Comparison of ENCODE assay signal across 10 cellular contexts in the genomic region with DNA sequence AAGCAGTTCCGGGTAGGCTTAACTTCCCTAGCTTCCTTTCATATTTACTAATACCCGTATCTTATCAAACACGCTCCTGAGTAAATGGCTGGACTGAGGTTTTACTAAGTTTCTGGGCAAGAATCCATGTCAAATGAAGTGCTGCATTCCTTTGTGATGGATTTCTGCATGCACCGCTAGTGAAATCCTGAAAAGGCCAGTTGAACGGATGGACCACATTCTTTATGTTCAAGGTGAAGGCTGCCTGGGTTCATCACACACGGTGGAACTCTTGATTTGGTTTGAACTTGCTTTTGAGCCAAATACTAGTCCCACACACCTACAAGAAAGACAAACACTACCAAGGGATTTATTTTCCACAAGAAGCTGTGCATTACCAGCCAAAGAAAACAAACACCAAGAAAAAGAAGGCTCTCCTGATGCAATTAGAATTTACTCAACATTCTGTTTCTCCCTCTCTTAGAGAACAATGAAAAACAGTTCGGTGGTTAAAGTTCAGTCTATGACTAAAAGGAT.
DNase-seq lines count a peak whose midpoint lies in the region; ATAC-seq and TF ChIP-seq lines count a peak whose summit lies in the region.
"Had no signal": no experiment of that assay in that cellular context is flagged by ENCODE, and none has a peak within 500 bp of the region (broad histone marks: within the 10 kb centered on the region; RNA-seq: fewer than 3 reads in every experiment).

No MANE protein-coding gene starts in this region.

- H2AFZ ChIP-seq in GM23338 = peak overlapping the region; percentile 49

- no peak overlapping the region for H3K4me2 ChIP-seq in GM23338

- no peak for ATAC-seq in GM23338
- peak; percentile 73 for ATAC-seq in SK-N-SH treated with all-trans-retinoic acid at 6 μM for 48 hours
- ATAC-seq in sciatic nerve = peak; percentile 87
- ATAC-seq in stimulated activated naive B cell treated with anti-CD40 and anti-IgM and Interleukin-4, amounts not matched to agents 10 μg/mL and 1 μg/mL and 100 μg/mL, for 72 hours (replicated peaks) = no peak
- ATAC-seq in HG03108 (IDR thresholded peaks at IDR 0.05; ENCODE audit: unreplicated experiment) = no peak
- ATAC-seq in HG02759 (IDR thresholded peaks at IDR 0.05; ENCODE audit: unreplicated experiment) = no peak

- H3K9me3 Mint-ChIP-seq in GM23338 = peaks cover 17% of the 10 kb centered on the region; the same call in 2 of the 3 replicates
- H3K9me3 Mint-ChIP-seq in stimulated activated naive B cell treated with anti-CD40 and anti-IgM and Interleukin-4, amounts not matched to agents 10 μg/mL and 1 μg/mL and 100 μg/mL, for 72 hours = peaks cover 0 to 5% of the 10 kb centered on the region in 2 donors

- DNase-seq in GM23338 (ENCODE audit: low spot score) (peak; percentile 17), fibroblast of the aortic adventitia (ENCODE audit: low read depth) (peak; percentile 97), sciatic nerve (ENCODE audit: low spot score) (no peak), KG1 (lab: John Stamatoyannopoulos, UW) (no peak)
- DNase-seq in stimulated activated naive B cell treated with anti-CD40 and anti-IgM and Interleukin-4, amounts not matched to agents 10 μg/mL and 1 μg/mL and 100 μg/mL, for 72 hours = no peak

- H3K36me3 ChIP-seq in GM23338 (ENCODE audit: insufficient read depth) = no peaks in the 10 kb centered on the region
- H3K36me3 ChIP-seq: vagina had no signal

- intact Hi-C loops in sciatic nerve (cut with DNase I) = no loop called here

- H3K4me3 Mint-ChIP-seq in GM23338 = no peak overlapping the region
- no peak overlapping the region for H3K4me3 Mint-ChIP-seq in stimulated activated naive B cell treated with anti-CD40 and anti-IgM and Interleukin-4, amounts not matched to agents 10 μg/mL and 1 μg/mL and 100 μg/mL, for 72 hours
- H3K4me3 Mint-ChIP-seq: neural crest cell had no signal

- no peaks in the 10 kb centered on the region for H3K79me2 ChIP-seq in GM23338 (replicated peaks; ENCODE audit: insufficient read depth)

- H3K4me3 ChIP-seq in GM23338 (no peak overlapping the region), fibroblast of the aortic adventitia (ENCODE audit: low read depth, low read length) (peak overlapping the region; percentile 31)
- H3K4me3 ChIP-seq: vagina had no signal

- H3K27ac ChIP-seq in GM23338 (ENCODE audit: low read depth) = no peak overlapping the region
- H3K27ac ChIP-seq: vagina had no signal

- peaks cover 14% of the 10 kb centered on the region for H3K4me1 Mint-ChIP-seq in GM23338
- no peaks in the 10 kb centered on the region for H3K4me1 Mint-ChIP-seq in stimulated activated naive B cell treated with anti-CD40 and anti-IgM and Interleukin-4, amounts not matched to agents 10 μg/mL and 1 μg/mL and 100 μg/mL, for 72 hours

- no peaks in the 10 kb centered on the region; the same call in 1 of the 2 replicates for H3K4me1 ChIP-seq in GM23338 (ENCODE audit: insufficient read depth)
- H3K4me1 ChIP-seq: vagina had no signal

- H3K27me3 ChIP-seq in GM23338 (ENCODE audit: insufficient read depth) = no peaks in the 10 kb centered on the region
- H3K27me3 ChIP-seq: vagina had no signal

- TF ChIP-seq CTCF in GM23338 (conservative IDR thresholded peaks at IDR 0.05; ENCODE audit: low read depth in 2 of 2) (no peak), fibroblast of the aortic adventitia (IDR thresholded peaks at IDR 0.05; ENCODE audit: insufficient read depth, low read length) (no peak)

- no peaks in the 10 kb centered on the region for H3K9me2 ChIP-seq in GM23338 (ENCODE audit: insufficient read depth)

- peak overlapping the region; percentile 42; the same call in 1 of the 2 replicates for H3K27ac Mint-ChIP-seq in GM23338
- H3K27ac Mint-ChIP-seq in stimulated activated naive B cell treated with anti-CD40 and anti-IgM and Interleukin-4, amounts not matched to agents 10 μg/mL and 1 μg/mL and 100 μg/mL, for 72 hours = no peak overlapping the region

- H3F3A ChIP-seq in GM23338 (replicated peaks; ENCODE audit: low read depth) = no peaks in the 10 kb centered on the region

- H4K20me1 ChIP-seq in GM23338 (replicated peaks; ENCODE audit: insufficient read depth) = no peaks in the 10 kb centered on the region

- H3K36me3 Mint-ChIP-seq in GM23338 (ENCODE audit: low read depth) = peaks cover 17% of the 10 kb centered on the region
- no peaks in the 10 kb centered on the region for H3K36me3 Mint-ChIP-seq in stimulated activated naive B cell treated with anti-CD40 and anti-IgM and Interleukin-4, amounts not matched to agents 10 μg/mL and 1 μg/mL and 100 μg/mL, for 72 hours

- no peaks in the 10 kb centered on the region for H3K27me3 Mint-ChIP-seq in GM23338 (ENCODE audit: insufficient read depth, low read depth, poor library complexity)
- H3K27me3 Mint-ChIP-seq in stimulated activated naive B cell treated with anti-CD40 and anti-IgM and Interleukin-4, amounts not matched to agents 10 μg/mL and 1 μg/mL and 100 μg/mL, for 72 hours = no peaks in the 10 kb centered on the region

TF ChIP-seq in GM23338, 12 proteins besides CTCF, POLR2A, EP300 and RAD21 (continues in another document):
- TF ChIP-seq ZNF331 (CRISPR knock-in tag; IDR thresholded peaks at IDR 0.05; ENCODE audit: low read depth) (no peak), STAT1 (IDR thresholded peaks at IDR 0.05; ENCODE audit: unreplicated experiment) (no peak), JUNB (IDR thresholded peaks at IDR 0.05; ENCODE audit: unreplicated experiment) (no peak), EZH2phosphoT487 (IDR thresholded peaks at IDR 0.05; ENCODE audit: unreplicated experiment) (no peak), NANOG (IDR thresholded peaks at IDR 0.05; ENCODE audit: borderline replicate concordance) (no peak)
- TF ChIP-seq, protein P1, sequence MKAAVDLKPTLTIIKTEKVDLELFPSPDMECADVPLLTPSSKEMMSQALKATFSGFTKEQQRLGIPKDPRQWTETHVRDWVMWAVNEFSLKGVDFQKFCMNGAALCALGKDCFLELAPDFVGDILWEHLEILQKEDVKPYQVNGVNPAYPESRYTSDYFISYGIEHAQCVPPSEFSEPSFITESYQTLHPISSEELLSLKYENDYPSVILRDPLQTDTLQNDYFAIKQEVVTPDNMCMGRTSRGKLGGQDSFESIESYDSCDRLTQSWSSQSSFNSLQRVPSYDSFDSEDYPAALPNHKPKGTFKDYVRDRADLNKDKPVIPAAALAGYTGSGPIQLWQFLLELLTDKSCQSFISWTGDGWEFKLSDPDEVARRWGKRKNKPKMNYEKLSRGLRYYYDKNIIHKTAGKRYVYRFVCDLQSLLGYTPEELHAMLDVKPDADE (IDR thresholded peaks at IDR 0.05) = no peak

TF ChIP-seq in SK-N-SH treated with all-trans-retinoic acid at 6 μM for 48 hours, 23 proteins besides CTCF, POLR2A, EP300 and RAD21:
- peak; percentile 85; the same call in 1 of the 2 replicates for TF ChIP-seq CSDC2 (CRISPR knock-in tag; IDR thresholded peaks at IDR 0.05)
- no peak for TF ChIP-seq RARB (CRISPR knock-in tag; IDR thresholded peaks at IDR 0.05)
- TF ChIP-seq ZFP3 (CRISPR knock-in tag; IDR thresholded peaks at IDR 0.05) = 0 out of 2 replicates have a peak, but pooled peaks have one; percentile 51
- peak; percentile 77 for TF ChIP-seq ISL1 (CRISPR knock-in tag; IDR thresholded peaks at IDR 0.05)

Comparison
In these comparisons a context has a peak if more than half of its experiments do, and no peak if none do; other contexts are left out.
1. ATAC-seq: peak in SK-N-SH treated with all-trans-retinoic acid at 6 μM for 48 hours (single experiment) and sciatic nerve (single experiment); none in GM23338 (single experiment), stimulated activated naive B cell treated with anti-CD40 and anti-IgM and Interleukin-4, amounts not matched to agents 10 μg/mL and 1 μg/mL and 100 μg/mL, for 72 hours (0 of 2), HG03108 (single experiment) and HG02759 (single experiment).
2. DNase-seq: peak in GM23338 (single experiment) and fibroblast of the aortic adventitia (single experiment); none in sciatic nerve (single experiment), KG1 (single experiment) and stimulated activated naive B cell treated with anti-CD40 and anti-IgM and Interleukin-4, amounts not matched to agents 10 μg/mL and 1 μg/mL and 100 μg/mL, for 72 hours (single experiment).